In genomic region chr11:83140691-83141455, GRCh38 we compare ENCODE assay signal across 12 cellular contexts. TPM values are rescaled to one million over a fixed set of nuclear protein-coding genes. Genes with fewer than 3 reads are reported as not detected.
DNase-seq lines count a peak whose midpoint lies in the region; ATAC-seq and TF ChIP-seq lines count a peak whose summit lies in the region.
"Had no signal": no experiment of that assay in that cellular context is flagged by ENCODE, and none has a peak within 500 bp of the region (broad histone marks: within the 10 kb centered on the region; RNA-seq: fewer than 3 reads in every experiment).

No MANE protein-coding gene starts in this region.

- no peak overlapping the region for H3K27ac ChIP-seq in colonic mucosa
- H3K27ac ChIP-seq: tibial nerve had no signal

- no peaks in the 10 kb centered on the region for H3K27me3 ChIP-seq in colonic mucosa
- H3K27me3 ChIP-seq: tibial nerve had no signal

- no peaks in the 10 kb centered on the region for H3K36me3 ChIP-seq in colonic mucosa
- H3K36me3 ChIP-seq: tibial nerve had no signal

- H3K9ac ChIP-seq in colonic mucosa (ENCODE audit: low read depth in 2 of 2, low read length in 2 of 2): no peak overlapping the region

- H3K4me1 Mint-ChIP-seq in activated naive CD4-positive, alpha-beta T cell treated with anti-CD3 and anti-CD28 coated beads, Interleukin-2, amount 10 ng/mL, durations not matched to agents 7 days and 5 days: no peaks in the 10 kb centered on the region
- H3K4me1 Mint-ChIP-seq: H9 had no signal

- no peaks in the 10 kb centered on the region for H3K4me1 ChIP-seq in colonic mucosa
- H3K4me1 ChIP-seq: tibial nerve had no signal

- peaks cover 4% of the 10 kb centered on the region for H3K27me3 Mint-ChIP-seq in activated naive CD4-positive, alpha-beta T cell treated with anti-CD3 and anti-CD28 coated beads, Interleukin-2, amount 10 ng/mL, durations not matched to agents 7 days and 5 days

- ATAC-seq in GM18499 (IDR thresholded peaks at IDR 0.05; ENCODE audit: insufficient read depth, unreplicated experiment) (peak; percentile 94), GM21447 (IDR thresholded peaks at IDR 0.05; ENCODE audit: unreplicated experiment) (peak; percentile 99), HG03139 (IDR thresholded peaks at IDR 0.05; ENCODE audit: unreplicated experiment) (peak; percentile 94), esophagus mucosa (no peak)

- intact Hi-C loops in colonic mucosa (cut with DNase I): loop anchor here (10.0 kb wide), 1 partner anchor 104 kb away; no protein-coding TSS in a partner anchor

- H3K9me3 ChIP-seq in colonic mucosa: no peaks in the 10 kb centered on the region
- H3K9me3 ChIP-seq: tibial nerve had no signal

- CTCF ChIA-PET in activated naive CD4-positive, alpha-beta T cell treated with anti-CD3 and anti-CD28 coated beads, Interleukin-2, amount 10 ng/mL, durations not matched to agents 7 days and 5 days (lab: Charles Lee): no interaction called here

- no peaks in the 10 kb centered on the region for H3K36me3 Mint-ChIP-seq in activated naive CD4-positive, alpha-beta T cell treated with anti-CD3 and anti-CD28 coated beads, Interleukin-2, amount 10 ng/mL, durations not matched to agents 7 days and 5 days
- H3K36me3 Mint-ChIP-seq: CD4-positive, alpha-beta memory T cell had no signal

- H3K4me3 Mint-ChIP-seq in activated naive CD4-positive, alpha-beta T cell treated with anti-CD3 and anti-CD28 coated beads, Interleukin-2, amount 10 ng/mL, durations not matched to agents 7 days and 5 days: no peak overlapping the region
- H3K4me3 Mint-ChIP-seq: CD4-positive, alpha-beta memory T cell; H9 had no signal

- H3K27ac Mint-ChIP-seq in activated naive CD4-positive, alpha-beta T cell treated with anti-CD3 and anti-CD28 coated beads, Interleukin-2, amount 10 ng/mL, durations not matched to agents 7 days and 5 days: no peak overlapping the region
- H3K27ac Mint-ChIP-seq: CD4-positive, alpha-beta memory T cell; H9 had no signal

- H3K9me3 Mint-ChIP-seq in activated naive CD4-positive, alpha-beta T cell treated with anti-CD3 and anti-CD28 coated beads, Interleukin-2, amount 10 ng/mL, durations not matched to agents 7 days and 5 days: no peaks in the 10 kb centered on the region
- H3K9me3 Mint-ChIP-seq: CD4-positive, alpha-beta memory T cell; H9 had no signal

- no peak for TF ChIP-seq CTCF in colonic mucosa (IDR thresholded peaks at IDR 0.05)

- no peak overlapping the region for H3K4me3 ChIP-seq in colonic mucosa
- H3K4me3 ChIP-seq: tibial nerve had no signal

- peak; percentile 15 for DNase-seq in SKM-1 (lab: John Stamatoyannopoulos, UW; ENCODE audit: unreplicated experiment)
- no peak for DNase-seq in amniotic stem cell (lab: John Stamatoyannopoulos, UW)
- DNase-seq in colonic mucosa: no peak
- DNase-seq in activated naive CD4-positive, alpha-beta T cell treated with anti-CD3 and anti-CD28 coated beads, Interleukin-2, amount 10 ng/mL, durations not matched to agents 7 days and 5 days: no peak
- DNase-seq: CD4-positive, alpha-beta memory T cell; H9; NCI-H2107 had no signal

RNA-seq across cellular contexts. Expression of gene PCF11, which starts 16.1 kb away (rescaled TPM):
- total RNA-seq in colonic mucosa (10 to 100 TPM; 39.2 to 46.0 TPM), esophagus mucosa (28.7 TPM)

RNA-seq across cellular contexts. Expression of gene ANKRD42, which starts 52.6 kb away (rescaled TPM):
- 1 to 10 TPM; 8.0 to 8.2 TPM for total RNA-seq in colonic mucosa
- total RNA-seq in esophagus mucosa: 5.1 TPM
